ENCODE assay signal across 22 cellular contexts in the genomic region with DNA sequence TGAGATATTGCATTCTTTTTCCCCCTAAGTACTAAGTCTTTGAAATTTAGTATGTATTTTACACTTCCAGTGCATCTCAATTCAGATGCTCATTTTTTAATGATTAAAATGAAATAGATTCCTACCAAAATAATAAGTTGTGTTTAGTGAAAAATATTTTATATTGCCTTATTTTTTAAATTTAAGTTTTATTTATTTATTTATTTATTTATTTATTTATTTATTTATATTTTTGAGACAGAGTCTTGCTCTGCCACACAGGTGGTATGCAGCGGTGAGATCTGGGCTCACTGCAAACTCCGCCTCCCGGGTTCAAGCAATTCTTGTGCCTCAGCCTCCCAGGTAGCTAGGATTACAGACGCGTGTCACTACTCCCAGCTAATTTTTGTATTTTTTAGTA.
DNase-seq lines count a peak whose midpoint lies in the region; FAIRE-seq and TF ChIP-seq lines count a peak whose summit lies in the region.
"Had no signal": no experiment of that assay in that cellular context is flagged by ENCODE, and none has a peak within 500 bp of the region (broad histone marks: within the 10 kb centered on the region; RNA-seq: fewer than 3 reads in every experiment).

No MANE protein-coding gene starts in this region.

- no peaks in the 10 kb centered on the region for H3K4me1 Mint-ChIP-seq in MCF 10A (ENCODE audit: insufficient read depth, unreplicated experiment)
- H3K4me1 Mint-ChIP-seq: B cell had no signal

- no peaks in the 10 kb centered on the region for H3K36me3 ChIP-seq in HEK293 (ENCODE audit: control insufficient read depth in 2 of 2, insufficient read depth in 1 of 2, low read length in 2 of 2)
- H3K36me3 ChIP-seq: BLaER1 treated with 17β-estradiol and CSF1 and Interleukin-3, amounts not matched to agents 10 nM and 100 nM had no signal

- CTCF ChIA-PET in HEK293 (lab: Yijun Ruan, JAX) (interaction anchor here (0.6 kb wide), 1 partner anchor 20 kb away, joined by 3 read pairs; no protein-coding TSS in a partner anchor), MCF 10A (lab: Yijun Ruan, JAX) (no interaction called here)

- H3K27ac Mint-ChIP-seq in MCF 10A (ENCODE audit: low read depth, unreplicated experiment), result no peak overlapping the region
- H3K27ac Mint-ChIP-seq: B cell; CD4-positive, alpha-beta T cell; CD8-positive, alpha-beta T cell had no signal

- no peaks in the 10 kb centered on the region for H3K36me3 Mint-ChIP-seq in MCF 10A (ENCODE audit: insufficient read depth, unreplicated experiment)
- H3K36me3 Mint-ChIP-seq: CD8-positive, alpha-beta T cell had no signal

- BruUV-seq in MCF 10A (replicated peaks; lab: Mats Ljungman, UMichigan), result no TSS peak

- no peak overlapping the region for H3K4me3 Mint-ChIP-seq in MCF 10A (ENCODE audit: unreplicated experiment)
- H3K4me3 Mint-ChIP-seq: B cell; CD4-positive, alpha-beta T cell; CD8-positive, alpha-beta T cell had no signal

- DNase-seq in frontal cortex (ENCODE audit: low spot score in 2 of 2) (no peak), left kidney (ENCODE audit: low read depth, low spot score) (peak; percentile 19), MCF 10A (ENCODE audit: unreplicated experiment) (no peak), NCI-H69 (lab: John Stamatoyannopoulos, UW) (no peak)
- DNase-seq in activated T-cell treated with anti-CD3 and anti-CD28 coated beads, Interleukin-2, amount 50 U/mL, for 1 hour, result no peak
- DNase-seq: 8988T; AML-193; Caco-2; Calu3; CD4-positive, alpha-beta T cell; CD8-positive, alpha-beta T cell; DMS79 treated with DMSO at 0.1 percent for 48 hours; GF-D8 had no signal

- no peaks in the 10 kb centered on the region for H3K9me3 Mint-ChIP-seq in MCF 10A (ENCODE audit: unreplicated experiment)
- H3K9me3 Mint-ChIP-seq: CD4-positive, alpha-beta T cell had no signal

- H3K4me1 ChIP-seq in HEK293 (ENCODE audit: control insufficient read depth, insufficient read depth, low read length), result no peaks in the 10 kb centered on the region
- H3K4me1 ChIP-seq: BLaER1 treated with 17β-estradiol and CSF1 and Interleukin-3, amounts not matched to agents 10 nM and 100 nM; Caco-2 had no signal

- TF ChIP-seq CTCF in HEK293 (tag by site-specific recombination; IDR thresholded peaks at IDR 0.05) (no peak), MCF 10A (IDR thresholded peaks at IDR 0.05; ENCODE audit: unreplicated experiment) (no peak)

- POLR2A ChIA-PET in HEK293 (lab: Yijun Ruan, JAX) (no interaction called here), MCF 10A (lab: Yijun Ruan, JAX) (no interaction called here)

- FAIRE-seq in frontal cortex (lab: Jason Lieb, UNC), result peak; percentile 48
- FAIRE-seq: A204.1, D721Med, G401.6, GM12891, GM19239 had no signal

- H3K9me3 ChIP-seq in HEK293 (ENCODE audit: control insufficient read depth, insufficient read depth, low read depth, low read length), result no peaks in the 10 kb centered on the region
- H3K9me3 ChIP-seq: Caco-2 had no signal

- H3K4me3 ChIP-seq in HEK293 (ENCODE audit: low read depth, low read length), result no peak overlapping the region
- H3K4me3 ChIP-seq: BLaER1 treated with 17β-estradiol and CSF1 and Interleukin-3, amounts not matched to agents 10 nM and 100 nM had no signal

- H3K27ac ChIP-seq in HEK293 (ENCODE audit: extremely low read depth, low read depth, low read length), result no peak overlapping the region
- H3K27ac ChIP-seq: BLaER1 treated with 17β-estradiol and CSF1 and Interleukin-3, amounts not matched to agents 10 nM and 100 nM; C4-2B had no signal

- intact Hi-C loops in MCF 10A (cut with micrococcal nuclease), result no loop called here

- H3K27me3 Mint-ChIP-seq in MCF 10A (ENCODE audit: insufficient read depth, unreplicated experiment), result peaks cover 51% of the 10 kb centered on the region
- H3K27me3 Mint-ChIP-seq: CD4-positive, alpha-beta T cell had no signal

TF ChIP-seq in HEK293, 187 proteins besides CTCF, POLR2A, EP300 and RAD21 (continues in another document):
- TF ChIP-seq ZBTB8A (tag by site-specific recombination; IDR thresholded peaks at IDR 0.05), result peak; percentile 32; the same call in 1 of the 2 replicates
- TF ChIP-seq ZNF843 (tag by site-specific recombination; IDR thresholded peaks at IDR 0.05), result no peak
- no peak for TF ChIP-seq ZNF768 (tag by site-specific recombination; IDR thresholded peaks at IDR 0.05)
- TF ChIP-seq ZNF10 (tag by site-specific recombination; IDR thresholded peaks at IDR 0.05), result no peak
- no peak for TF ChIP-seq ZNF211 (tag by site-specific recombination; IDR thresholded peaks at IDR 0.05; ENCODE audit: low read depth)
- TF ChIP-seq, protein P1, sequence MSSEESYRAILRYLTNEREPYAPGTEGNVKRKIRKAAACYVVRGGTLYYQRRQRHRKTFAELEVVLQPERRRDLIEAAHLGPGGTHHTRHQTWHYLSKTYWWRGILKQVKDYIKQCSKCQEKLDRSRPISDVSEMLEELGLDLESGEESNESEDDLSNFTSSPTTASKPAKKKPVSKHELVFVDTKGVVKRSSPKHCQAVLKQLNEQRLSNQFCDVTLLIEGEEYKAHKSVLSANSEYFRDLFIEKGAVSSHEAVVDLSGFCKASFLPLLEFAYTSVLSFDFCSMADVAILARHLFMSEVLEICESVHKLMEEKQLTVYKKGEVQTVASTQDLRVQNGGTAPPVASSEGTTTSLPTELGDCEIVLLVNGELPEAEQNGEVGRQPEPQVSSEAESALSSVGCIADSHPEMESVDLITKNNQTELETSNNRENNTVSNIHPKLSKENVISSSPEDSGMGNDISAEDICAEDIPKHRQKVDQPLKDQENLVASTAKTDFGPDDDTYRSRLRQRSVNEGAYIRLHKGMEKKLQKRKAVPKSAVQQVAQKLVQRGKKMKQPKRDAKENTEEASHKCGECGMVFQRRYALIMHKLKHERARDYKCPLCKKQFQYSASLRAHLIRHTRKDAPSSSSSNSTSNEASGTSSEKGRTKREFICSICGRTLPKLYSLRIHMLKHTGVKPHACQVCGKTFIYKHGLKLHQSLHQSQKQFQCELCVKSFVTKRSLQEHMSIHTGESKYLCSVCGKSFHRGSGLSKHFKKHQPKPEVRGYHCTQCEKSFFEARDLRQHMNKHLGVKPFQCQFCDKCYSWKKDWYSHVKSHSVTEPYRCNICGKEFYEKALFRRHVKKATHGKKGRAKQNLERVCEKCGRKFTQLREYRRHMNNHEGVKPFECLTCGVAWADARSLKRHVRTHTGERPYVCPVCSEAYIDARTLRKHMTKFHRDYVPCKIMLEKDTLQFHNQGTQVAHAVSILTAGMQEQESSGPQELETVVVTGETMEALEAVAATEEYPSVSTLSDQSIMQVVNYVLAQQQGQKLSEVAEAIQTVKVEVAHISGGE (tag by site-specific recombination; conservative IDR thresholded peaks at IDR 0.05; ENCODE audit: low read depth), result peak; percentile 56
- peak; percentile 71; the same call in 1 of the 2 replicates for TF ChIP-seq ZNF394 (tag by site-specific recombination; IDR thresholded peaks at IDR 0.05; ENCODE audit: borderline replicate concordance)
- TF ChIP-seq, protein P2, sequence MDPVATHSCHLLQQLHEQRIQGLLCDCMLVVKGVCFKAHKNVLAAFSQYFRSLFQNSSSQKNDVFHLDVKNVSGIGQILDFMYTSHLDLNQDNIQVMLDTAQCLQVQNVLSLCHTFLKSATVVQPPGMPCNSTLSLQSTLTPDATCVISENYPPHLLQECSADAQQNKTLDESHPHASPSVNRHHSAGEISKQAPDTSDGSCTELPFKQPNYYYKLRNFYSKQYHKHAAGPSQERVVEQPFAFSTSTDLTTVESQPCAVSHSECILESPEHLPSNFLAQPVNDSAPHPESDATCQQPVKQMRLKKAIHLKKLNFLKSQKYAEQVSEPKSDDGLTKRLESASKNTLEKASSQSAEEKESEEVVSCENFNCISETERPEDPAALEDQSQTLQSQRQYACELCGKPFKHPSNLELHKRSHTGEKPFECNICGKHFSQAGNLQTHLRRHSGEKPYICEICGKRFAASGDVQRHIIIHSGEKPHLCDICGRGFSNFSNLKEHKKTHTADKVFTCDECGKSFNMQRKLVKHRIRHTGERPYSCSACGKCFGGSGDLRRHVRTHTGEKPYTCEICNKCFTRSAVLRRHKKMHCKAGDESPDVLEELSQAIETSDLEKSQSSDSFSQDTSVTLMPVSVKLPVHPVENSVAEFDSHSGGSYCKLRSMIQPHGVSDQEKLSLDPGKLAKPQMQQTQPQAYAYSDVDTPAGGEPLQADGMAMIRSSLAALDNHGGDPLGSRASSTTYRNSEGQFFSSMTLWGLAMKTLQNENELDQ (tag by site-specific recombination; IDR thresholded peaks at IDR 0.05; ENCODE audit: low read depth), result no peak
- TF ChIP-seq, protein P3, sequence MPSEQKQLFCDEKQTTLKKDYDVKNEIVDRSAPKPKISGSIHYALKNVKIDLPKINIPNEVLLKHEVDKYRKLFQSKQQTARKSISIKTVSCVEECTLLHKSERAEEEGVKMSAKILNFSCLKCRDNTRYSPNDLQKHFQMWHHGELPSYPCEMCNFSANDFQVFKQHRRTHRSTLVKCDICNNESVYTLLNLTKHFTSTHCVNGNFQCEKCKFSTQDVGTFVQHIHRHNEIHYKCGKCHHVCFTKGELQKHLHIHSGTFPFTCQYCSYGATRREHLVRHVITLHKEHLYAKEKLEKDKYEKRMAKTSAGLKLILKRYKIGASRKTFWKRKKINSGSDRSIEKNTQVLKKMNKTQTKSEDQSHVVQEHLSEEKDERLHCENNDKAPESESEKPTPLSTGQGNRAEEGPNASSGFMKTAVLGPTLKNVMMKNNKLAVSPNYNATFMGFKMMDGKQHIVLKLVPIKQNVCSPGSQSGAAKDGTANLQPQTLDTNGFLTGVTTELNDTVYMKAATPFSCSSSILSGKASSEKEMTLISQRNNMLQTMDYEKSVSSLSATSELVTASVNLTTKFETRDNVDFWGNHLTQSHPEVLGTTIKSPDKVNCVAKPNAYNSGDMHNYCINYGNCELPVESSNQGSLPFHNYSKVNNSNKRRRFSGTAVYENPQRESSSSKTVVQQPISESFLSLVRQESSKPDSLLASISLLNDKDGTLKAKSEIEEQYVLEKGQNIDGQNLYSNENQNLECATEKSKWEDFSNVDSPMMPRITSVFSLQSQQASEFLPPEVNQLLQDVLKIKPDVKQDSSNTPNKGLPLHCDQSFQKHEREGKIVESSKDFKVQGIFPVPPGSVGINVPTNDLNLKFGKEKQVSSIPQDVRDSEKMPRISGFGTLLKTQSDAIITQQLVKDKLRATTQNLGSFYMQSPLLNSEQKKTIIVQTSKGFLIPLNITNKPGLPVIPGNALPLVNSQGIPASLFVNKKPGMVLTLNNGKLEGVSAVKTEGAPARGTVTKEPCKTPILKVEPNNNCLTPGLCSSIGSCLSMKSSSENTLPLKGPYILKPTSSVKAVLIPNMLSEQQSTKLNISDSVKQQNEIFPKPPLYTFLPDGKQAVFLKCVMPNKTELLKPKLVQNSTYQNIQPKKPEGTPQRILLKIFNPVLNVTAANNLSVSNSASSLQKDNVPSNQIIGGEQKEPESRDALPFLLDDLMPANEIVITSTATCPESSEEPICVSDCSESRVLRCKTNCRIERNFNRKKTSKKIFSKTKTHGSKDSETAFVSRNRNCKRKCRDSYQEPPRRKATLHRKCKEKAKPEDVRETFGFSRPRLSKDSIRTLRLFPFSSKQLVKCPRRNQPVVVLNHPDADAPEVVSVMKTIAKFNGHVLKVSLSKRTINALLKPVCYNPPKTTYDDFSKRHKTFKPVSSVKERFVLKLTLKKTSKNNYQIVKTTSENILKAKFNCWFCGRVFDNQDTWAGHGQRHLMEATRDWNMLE (tag by site-specific recombination; conservative IDR thresholded peaks at IDR 0.05; ENCODE audit: low read depth), result peak; percentile 52; the same call in 1 of the 2 replicates
